ENCODE assay signal across 16 cellular contexts in the genomic region with DNA sequence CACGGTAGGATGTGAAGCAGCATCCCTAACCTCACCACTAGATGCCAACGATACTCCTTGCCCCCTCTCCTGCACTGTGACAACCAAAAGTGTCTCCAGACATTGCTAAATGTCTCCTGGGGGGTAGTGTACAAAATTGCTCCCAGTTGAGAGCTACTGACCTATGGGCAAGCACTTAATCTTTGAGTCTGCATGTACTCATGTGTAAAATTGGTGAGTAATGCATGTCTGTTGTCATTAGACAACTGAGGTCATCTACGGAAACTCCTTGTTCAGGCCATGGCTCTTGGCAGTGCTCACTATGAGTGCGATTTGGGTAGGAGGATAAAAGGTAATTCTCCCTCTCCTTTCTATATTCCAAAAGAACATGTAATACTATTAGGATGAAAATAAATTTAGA. TPM values are rescaled to one million over a fixed set of nuclear protein-coding genes. Genes with fewer than 3 reads are reported as not detected.
DNase-seq lines count a peak whose midpoint lies in the region; ATAC-seq lines count a peak whose summit lies in the region.
"Had no signal": no experiment of that assay in that cellular context is flagged by ENCODE, and none has a peak within 500 bp of the region (broad histone marks: within the 10 kb centered on the region; RNA-seq: fewer than 3 reads in every experiment).

No MANE protein-coding gene starts in this region.

- no peak overlapping the region for H3K4me3 Mint-ChIP-seq in activated CD4-positive, alpha-beta T cell treated with anti-CD3 and anti-CD28 coated beads, Interleukin-2, amount 10 ng/mL, durations not matched to agents 24 days and 14 days
- no peak overlapping the region for H3K4me3 Mint-ChIP-seq in activated T-helper 1 cell treated with anti-CD3 and anti-CD28 coated beads, Interleukin-12 subunit alpha, Interleukin-12 subunit beta, Interleukin-2, Interleukin-4 antibody, amounts not matched to agents 30 ng/mL and 10 ng/mL and 1 ng/mL, durations not matched to agents 14 hours and 24 hours and 36 hours

- H3K4me1 Mint-ChIP-seq in activated CD4-positive, alpha-beta T cell treated with anti-CD3 and anti-CD28 coated beads, Interleukin-2, amount 10 ng/mL, durations not matched to agents 24 days and 14 days = peaks cover 3% of the 10 kb centered on the region
- no peaks in the 10 kb centered on the region for H3K4me1 Mint-ChIP-seq in activated T-helper 1 cell treated with anti-CD3 and anti-CD28 coated beads, Interleukin-12 subunit alpha, Interleukin-12 subunit beta, Interleukin-2, Interleukin-4 antibody, amounts not matched to agents 30 ng/mL and 10 ng/mL and 1 ng/mL, durations not matched to agents 14 hours and 24 hours and 36 hours (ENCODE audit: low read depth)

- H3K36me3 Mint-ChIP-seq in activated CD4-positive, alpha-beta T cell treated with anti-CD3 and anti-CD28 coated beads, Interleukin-2, amount 10 ng/mL, durations not matched to agents 24 days and 14 days (ENCODE audit: low read depth) = peaks cover 36% of the 10 kb centered on the region
- peaks cover 39% of the 10 kb centered on the region for H3K36me3 Mint-ChIP-seq in activated T-helper 1 cell treated with anti-CD3 and anti-CD28 coated beads, Interleukin-12 subunit alpha, Interleukin-12 subunit beta, Interleukin-2, Interleukin-4 antibody, amounts not matched to agents 30 ng/mL and 10 ng/mL and 1 ng/mL, durations not matched to agents 14 hours and 24 hours and 36 hours (ENCODE audit: low read depth)

- H3K27me3 Mint-ChIP-seq in activated CD4-positive, alpha-beta T cell treated with anti-CD3 and anti-CD28 coated beads, Interleukin-2, amount 10 ng/mL, durations not matched to agents 24 days and 14 days = no peaks in the 10 kb centered on the region
- no peaks in the 10 kb centered on the region for H3K27me3 Mint-ChIP-seq in activated T-helper 1 cell treated with anti-CD3 and anti-CD28 coated beads, Interleukin-12 subunit alpha, Interleukin-12 subunit beta, Interleukin-2, Interleukin-4 antibody, amounts not matched to agents 30 ng/mL and 10 ng/mL and 1 ng/mL, durations not matched to agents 14 hours and 24 hours and 36 hours (ENCODE audit: insufficient read depth)

- H3K9me3 Mint-ChIP-seq in activated CD4-positive, alpha-beta T cell treated with anti-CD3 and anti-CD28 coated beads, Interleukin-2, amount 10 ng/mL, durations not matched to agents 24 days and 14 days = no peaks in the 10 kb centered on the region
- no peaks in the 10 kb centered on the region for H3K9me3 Mint-ChIP-seq in activated T-helper 1 cell treated with anti-CD3 and anti-CD28 coated beads, Interleukin-12 subunit alpha, Interleukin-12 subunit beta, Interleukin-2, Interleukin-4 antibody, amounts not matched to agents 30 ng/mL and 10 ng/mL and 1 ng/mL, durations not matched to agents 14 hours and 24 hours and 36 hours

- peak overlapping the region; percentile 34 for H3K27ac Mint-ChIP-seq in activated CD4-positive, alpha-beta T cell treated with anti-CD3 and anti-CD28 coated beads, Interleukin-2, amount 10 ng/mL, durations not matched to agents 24 days and 14 days
- peak overlapping the region; percentile 44 for H3K27ac Mint-ChIP-seq in activated T-helper 1 cell treated with anti-CD3 and anti-CD28 coated beads, Interleukin-12 subunit alpha, Interleukin-12 subunit beta, Interleukin-2, Interleukin-4 antibody, amounts not matched to agents 30 ng/mL and 10 ng/mL and 1 ng/mL, durations not matched to agents 14 hours and 24 hours and 36 hours

- no peak for DNase-seq in activated CD4-positive, alpha-beta T cell treated with anti-CD3 and anti-CD28 coated beads, Interleukin-2, amount 10 ng/mL, durations not matched to agents 24 days and 14 days
- DNase-seq in activated CD4-positive, alpha-beta T cell treated with anti-CD3 and anti-CD28 coated beads for 48 hours = no peak
- DNase-seq in activated T-helper 1 cell treated with anti-CD3 and anti-CD28 coated beads, Interleukin-12 subunit alpha, Interleukin-12 subunit beta, Interleukin-2, Interleukin-4 antibody, amounts not matched to agents 30 ng/mL and 10 ng/mL and 1 ng/mL, durations not matched to agents 14 hours and 24 hours and 36 hours (ENCODE audit: low spot score) = no peak
- DNase-seq in fibroblast of the conjunctiva (ENCODE audit: low read depth) (peak; percentile 24), stromal cell of bone marrow (ENCODE audit: low read depth) (peak; percentile 54), Kasumi-1 (lab: John Stamatoyannopoulos, UW) (no peak), C1 segment of cervical spinal cord (lab: John Stamatoyannopoulos, UW) (no peak)
- DNase-seq: activated effector memory CD4-positive, alpha-beta T cell treated with Interleukin-2 at 50 U/mL for 16 hours; DND-41; effector CD8-positive, alpha-beta T cell; NCI-H2107; RPMI8226; spleen had no signal

- ATAC-seq in GM18502 (IDR thresholded peaks at IDR 0.05; ENCODE audit: poor library complexity, unreplicated experiment) = no peak
- ATAC-seq: A549, HepG2 had no signal

- intact Hi-C loops in activated CD4-positive, alpha-beta T cell treated with anti-CD3 and anti-CD28 coated beads, Interleukin-2, amount 10 ng/mL, durations not matched to agents 24 days and 14 days (cut with micrococcal nuclease) = no loop called here
- intact Hi-C loops in activated T-helper 1 cell treated with anti-CD3 and anti-CD28 coated beads, Interleukin-12 subunit alpha, Interleukin-12 subunit beta, Interleukin-2, Interleukin-4 antibody, amounts not matched to agents 30 ng/mL and 10 ng/mL and 1 ng/mL, durations not matched to agents 14 hours and 24 hours and 36 hours (cut with micrococcal nuclease) = no loop called here

RNA-seq across cellular contexts. Expression of gene PDHB, which starts 29.2 kb away (rescaled TPM):
- 68.0 and 69.3 TPM in 2 replicates for total RNA-seq in activated CD4-positive, alpha-beta T cell treated with anti-CD3 and anti-CD28 coated beads, Interleukin-2, amount 10 ng/mL, durations not matched to agents 24 days and 14 days
- 62.0 and 68.1 TPM in 2 replicates for total RNA-seq in activated T-helper 1 cell treated with anti-CD3 and anti-CD28 coated beads, Interleukin-12 subunit alpha, Interleukin-12 subunit beta, Interleukin-2, Interleukin-4 antibody, amounts not matched to agents 30 ng/mL and 10 ng/mL and 1 ng/mL, durations not matched to agents 14 hours and 24 hours and 36 hours

Comparison
In these comparisons a context has a peak if more than half of its experiments do, and no peak if none do; other contexts are left out.
1. DNase-seq: peak in fibroblast of the conjunctiva (single experiment) and stromal cell of bone marrow (single experiment); none in activated CD4-positive, alpha-beta T cell treated with anti-CD3 and anti-CD28 coated beads, Interleukin-2, amount 10 ng/mL, durations not matched to agents 24 days and 14 days (single experiment), activated CD4-positive, alpha-beta T cell treated with anti-CD3 and anti-CD28 coated beads for 48 hours (single experiment), activated T-helper 1 cell treated with anti-CD3 and anti-CD28 coated beads, Interleukin-12 subunit alpha, Interleukin-12 subunit beta, Interleukin-2, Interleukin-4 antibody, amounts not matched to agents 30 ng/mL and 10 ng/mL and 1 ng/mL, durations not matched to agents 14 hours and 24 hours and 36 hours (single experiment), Kasumi-1 (0 of 2) and C1 segment of cervical spinal cord (0 of 14).